ENCODE assay signal across 8 cellular contexts in genomic region chr18:77062518-77063003, GRCh38.
DNase-seq lines count a peak whose midpoint lies in the region; ATAC-seq and TF ChIP-seq lines count a peak whose summit lies in the region.

No MANE protein-coding gene starts in this region.

- ATAC-seq in GM18858 (IDR thresholded peaks at IDR 0.05; ENCODE audit: unreplicated experiment) (peak; percentile 56), HG02884 (IDR thresholded peaks at IDR 0.05; ENCODE audit: unreplicated experiment) (peak; percentile 42), body of pancreas (peak; percentile 54), gastrocnemius medialis (peak; percentile 10 to 33)

- H3K9me3 ChIP-seq in Peyer's patch (no peaks in the 10 kb centered on the region), body of pancreas (no peaks in the 10 kb centered on the region), gastrocnemius medialis (no peaks in the 10 kb centered on the region), tibial artery (no peaks in the 10 kb centered on the region)

- no peak for TF ChIP-seq CTCF in Peyer's patch (IDR thresholded peaks at IDR 0.05)
- TF ChIP-seq CTCF in body of pancreas (IDR thresholded peaks at IDR 0.05), result no peak
- TF ChIP-seq CTCF in gastrocnemius medialis (IDR thresholded peaks at IDR 0.05 in 4 of 5, conservative IDR thresholded peaks at IDR 0.05 in 1 of 5), result no peak
- TF ChIP-seq CTCF in tibial artery (IDR thresholded peaks at IDR 0.05), result no peak

- H3K27me3 ChIP-seq in Peyer's patch (no peaks in the 10 kb centered on the region), body of pancreas (no peaks in the 10 kb centered on the region), gastrocnemius medialis (no peaks in the 10 kb centered on the region), tibial artery (no peaks in the 10 kb centered on the region)

- H3K4me3 ChIP-seq in Peyer's patch, result no peak overlapping the region
- H3K4me3 ChIP-seq in body of pancreas, result no peak overlapping the region
- H3K4me3 ChIP-seq in gastrocnemius medialis, result no peak overlapping the region
- H3K4me3 ChIP-seq in tibial artery, result no peak overlapping the region

- intact Hi-C loops in body of pancreas (cut with DNase I) (no loop called here), gastrocnemius medialis (cut with DNase I; ENCODE audit: low total_unique reads) (loop anchor here (2.0 to 10.0 kb wide), 2 partner anchors 70 to 568 kb away; partner anchors contain the start of genes MBP and ZNF516), tibial artery (cut with DNase I; ENCODE audit: low total_unique reads) (no loop called here)

- DNase-seq in Peyer's patch, result peak in 2 of 3 donors; percentile 79
- DNase-seq in body of pancreas, result peak in 1 of 4 donors; percentile 31
- no peak for DNase-seq in gastrocnemius medialis
- no peak for DNase-seq in H4 (ENCODE audit: low spot score)
- DNase-seq in tibial artery, result no peak
- no peak for DNase-seq in NCI-H345 treated with DMSO at 0.1 percent for 48 hours (lab: John Stamatoyannopoulos, UW; ENCODE audit: unreplicated experiment)

- H3K4me1 ChIP-seq in Peyer's patch (peaks cover 4 to 53% (median 48%) of the 10 kb centered on the region in 4 donors), body of pancreas (peaks cover 21% of the 10 kb centered on the region), gastrocnemius medialis (peaks cover 36 to 38% of the 10 kb centered on the region in 2 donors), tibial artery (peaks cover 0 to 36% (median 16%) of the 10 kb centered on the region in 4 donors)

- in situ Hi-C loops in gastrocnemius medialis (cut with MboI; ENCODE audit: low sequenced_read_pairs in 4 of 4), result loop anchor here in 1 of 4 donors (10.0 to 25.0 kb wide), 2 partner anchors 72 to 150 kb away; partner anchors contain the start of gene MBP

- WGBS in body of pancreas, 2 donors, result 32 to 33% methylated on average over 12 of the region's 12 CpGs

- H3K27ac ChIP-seq in Peyer's patch (peak overlapping the region; percentile 69 to 85 (median 82)), body of pancreas (peak overlapping the region in 2 of 4 donors; percentile 32 to 51), gastrocnemius medialis (peak overlapping the region; percentile 64 to 81 (median 76)), tibial artery (no peak overlapping the region)

- TF ChIP-seq POLR2A in Peyer's patch (IDR thresholded peaks at IDR 0.05) (no peak), body of pancreas (IDR thresholded peaks at IDR 0.05) (no peak), gastrocnemius medialis (IDR thresholded peaks at IDR 0.05) (no peak)

- H3K36me3 ChIP-seq in Peyer's patch, result peaks cover 0 to 10% (median 0%) of the 10 kb centered on the region in 3 donors
- H3K36me3 ChIP-seq in body of pancreas (replicated peaks in 1 of 2; ENCODE audit: insufficient read depth in 1 of 2, low read depth in 2 of 2), result no peaks in the 10 kb centered on the region
- H3K36me3 ChIP-seq in gastrocnemius medialis, result no peaks in the 10 kb centered on the region
- peaks cover 0 to 16% (median 0%) of the 10 kb centered on the region in 3 donors for H3K36me3 ChIP-seq in tibial artery

Comparison
In these comparisons a context has a peak if more than half of its experiments do, and no peak if none do; other contexts are left out.
1. DNase-seq: peak in Peyer's patch (2 of 3); none in gastrocnemius medialis (0 of 2), H4 (single experiment), tibial artery (0 of 2) and NCI-H345 treated with DMSO at 0.1 percent for 48 hours (single experiment).
2. H3K27ac ChIP-seq: peak in Peyer's patch (4 of 4) and gastrocnemius medialis (4 of 4); none in tibial artery (0 of 2).
3. Peak in every context shown above with its lines, with median percentiles within 50 percentile points of each other: ATAC-seq.